Comparison of ENCODE assay signal across 8 cellular contexts in the genomic region with DNA sequence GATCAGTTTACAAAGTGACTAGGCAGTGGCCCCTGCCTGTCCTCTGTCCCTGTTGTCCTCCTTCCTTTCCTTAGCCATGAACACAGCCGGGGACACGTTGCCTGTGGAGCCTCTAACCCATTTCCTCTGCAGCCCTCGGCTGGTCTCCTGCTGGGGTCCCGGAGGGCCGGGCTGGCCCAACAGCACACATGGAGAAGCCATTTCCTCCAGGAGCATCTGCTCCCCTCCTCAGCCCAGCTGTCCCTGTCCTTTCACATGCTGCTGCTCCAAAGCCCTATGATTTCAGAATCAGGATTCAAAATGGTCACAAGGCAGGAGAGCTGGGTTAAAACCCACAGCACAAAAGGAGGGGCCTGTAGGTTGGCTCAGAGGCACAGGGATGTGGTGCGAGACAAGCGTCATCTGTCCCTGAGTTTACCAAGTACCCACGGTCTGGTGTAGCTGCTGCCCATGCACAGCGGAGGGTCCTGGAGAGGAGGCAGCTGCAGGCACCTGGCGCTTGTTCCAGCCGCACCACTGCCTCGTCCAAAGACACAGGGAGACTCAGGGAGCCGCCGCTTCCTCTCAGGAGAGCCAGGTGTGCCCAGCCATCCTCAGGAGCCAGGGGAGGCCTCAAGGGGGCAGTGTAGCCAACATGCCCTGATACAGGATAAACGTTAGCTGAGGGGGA. TPM values are rescaled to one million over a fixed set of nuclear protein-coding genes. Genes with fewer than 3 reads are reported as not detected.
DNase-seq lines count a peak whose midpoint lies in the region; ATAC-seq and TF ChIP-seq lines count a peak whose summit lies in the region.

No MANE protein-coding gene starts in this region.

- H3K9me3 ChIP-seq in Loucy (ENCODE audit: insufficient read depth, low read depth, low read length) (no peaks in the 10 kb centered on the region), SK-N-SH (no peaks in the 10 kb centered on the region)

- no peaks in the 10 kb centered on the region for H3K9me2 ChIP-seq in Loucy (replicated peaks; ENCODE audit: low read depth, low read length)
- no peaks in the 10 kb centered on the region for H3K9me2 ChIP-seq in SK-N-SH

- POLR2A ChIA-PET in SK-N-SH (lab: Yijun Ruan, JAX), result interaction anchor here (1.0 kb wide), 1 partner anchor 172 kb away, joined by 3 read pairs; no protein-coding TSS in a partner anchor

- TF ChIP-seq EP300 in SK-N-SH (IDR thresholded peaks at IDR 0.05; ENCODE audit: borderline replicate concordance in 1 of 2, low read depth in 1 of 2, low read length in 1 of 2), result no peak

- H3K36me3 ChIP-seq in Loucy (ENCODE audit: insufficient read depth, low read length) (no peaks in the 10 kb centered on the region), SK-N-SH (replicated peaks in 1 of 2; ENCODE audit: control insufficient read depth in 1 of 2, insufficient read depth in 2 of 2, low read length in 1 of 2) (no peaks in the 10 kb centered on the region)

- no peaks in the 10 kb centered on the region for H3F3A ChIP-seq in Loucy (ENCODE audit: low read depth)
- no peaks in the 10 kb centered on the region for H3F3A ChIP-seq in SK-N-SH (replicated peaks; ENCODE audit: insufficient read depth)

- DNase-seq in SK-N-SH (peak; percentile 72), astrocyte of the cerebellum (ENCODE audit: low read depth) (peak; percentile 3), iPS-NIHi11 (ENCODE audit: low spot score) (peak; percentile 91), RKO (ENCODE audit: low spot score) (no peak)
- DNase-seq in stimulated activated CD4-positive, alpha-beta T cell treated with anti-CD3 and anti-CD28 coated beads, Interleukin-2, amount 100 ng/mL, for 24 hours, result peak; percentile 59 to 72

- H3K27ac ChIP-seq in SK-N-SH (ENCODE audit: low read depth in 2 of 2, low read length in 1 of 2), result no peak overlapping the region

- H3K4me3 ChIP-seq in Loucy (ENCODE audit: low read length, poor library complexity, severe bottlenecking) (no peak overlapping the region), SK-N-SH (ENCODE audit: low read depth in 2 of 2, low read length in 1 of 2) (no peak overlapping the region; a peak in 1 of 4 replicates), astrocyte of the cerebellum (ENCODE audit: low read depth, low read length) (no peak overlapping the region)

- H2AFZ ChIP-seq in Loucy (ENCODE audit: low read length) (peak overlapping the region; percentile 67), SK-N-SH (ENCODE audit: low read depth) (no peak overlapping the region)

- H3K79me2 ChIP-seq in Loucy (ENCODE audit: insufficient read depth, low read length) (no peaks in the 10 kb centered on the region), SK-N-SH (ENCODE audit: insufficient read depth) (no peaks in the 10 kb centered on the region)

- H3K9ac ChIP-seq in Loucy (ENCODE audit: low read depth, low read length, poor library complexity, severe bottlenecking) (no peak overlapping the region), SK-N-SH (no peak overlapping the region)

- H3K27me3 ChIP-seq in Loucy (ENCODE audit: insufficient read depth, low read length, poor library complexity, severe bottlenecking) (peaks cover 3% of the 10 kb centered on the region), SK-N-SH (ENCODE audit: insufficient read depth) (no peaks in the 10 kb centered on the region)

- no peaks in the 10 kb centered on the region for H3K4me1 ChIP-seq in Loucy (ENCODE audit: insufficient read depth, low read length, poor library complexity, severe bottlenecking)
- peaks cover 0 to 13% of the 10 kb centered on the region in 2 experiments; a peak in 1 of 4 replicates for H3K4me1 ChIP-seq in SK-N-SH (ENCODE audit: control insufficient read depth in 1 of 2, insufficient read depth in 2 of 2, low read depth in 1 of 2, low read length in 1 of 2)

- H4K20me1 ChIP-seq in Loucy (ENCODE audit: insufficient read depth, low read length, poor library complexity, severe bottlenecking), result no peaks in the 10 kb centered on the region
- no peaks in the 10 kb centered on the region for H4K20me1 ChIP-seq in SK-N-SH (ENCODE audit: insufficient read depth)

- no peak for ATAC-seq in GM21825 (IDR thresholded peaks at IDR 0.05; ENCODE audit: unreplicated experiment)

- CTCF ChIA-PET in SK-N-SH (lab: Yijun Ruan, JAX), result interaction anchor here (0.5 to 6.0 kb wide), 28 partner anchors 9 to 269 kb away, joined by 3 to 55 read pairs (median 4); no protein-coding TSS in a partner anchor

- in situ Hi-C loops in astrocyte of the cerebellum (cut with HindIII; ENCODE audit: low sequenced_read_pairs), result no loop called here

- H3K4me2 ChIP-seq in Loucy (ENCODE audit: low read depth, low read length, poor library complexity, severe bottlenecking) (no peak overlapping the region), SK-N-SH (no peak overlapping the region)

- WGBS in SK-N-SH (ENCODE audit: low lambda C conversion rate), result 74% methylated on average over 10 of the region's 15 CpGs

- TF ChIP-seq CTCF in GM12874 (IDR thresholded peaks at IDR 0.05; ENCODE audit: insufficient read depth, low read depth, low read length), result peak; percentile 75
- TF ChIP-seq CTCF in Loucy (conservative IDR thresholded peaks at IDR 0.05; ENCODE audit: low read length), result peak; percentile 83
- peak; percentile 64 for TF ChIP-seq CTCF in SK-N-SH (IDR thresholded peaks at IDR 0.05)
- peak; percentile 85 for TF ChIP-seq CTCF in astrocyte of the cerebellum (IDR thresholded peaks at IDR 0.05; ENCODE audit: low read depth, low read length, missing control alignments)

- TF ChIP-seq RAD21 in SK-N-SH (IDR thresholded peaks at IDR 0.05; ENCODE audit: low read length), result peak; percentile 64

TF ChIP-seq in SK-N-SH, 30 proteins besides CTCF, POLR2A, EP300 and RAD21:
- no peak for TF ChIP-seq NRF1 (IDR thresholded peaks at IDR 0.05; ENCODE audit: low read depth, low read length)
- TF ChIP-seq RCOR1 (IDR thresholded peaks at IDR 0.05; ENCODE audit: low read length), result no peak
- peak; percentile 60 for TF ChIP-seq SMC3 (IDR thresholded peaks at IDR 0.05; ENCODE audit: low read depth, low read length)
- TF ChIP-seq, protein P1, sequence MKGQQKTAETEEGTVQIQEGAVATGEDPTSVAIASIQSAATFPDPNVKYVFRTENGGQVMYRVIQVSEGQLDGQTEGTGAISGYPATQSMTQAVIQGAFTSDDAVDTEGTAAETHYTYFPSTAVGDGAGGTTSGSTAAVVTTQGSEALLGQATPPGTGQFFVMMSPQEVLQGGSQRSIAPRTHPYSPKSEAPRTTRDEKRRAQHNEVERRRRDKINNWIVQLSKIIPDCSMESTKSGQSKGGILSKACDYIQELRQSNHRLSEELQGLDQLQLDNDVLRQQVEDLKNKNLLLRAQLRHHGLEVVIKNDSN (IDR thresholded peaks at IDR 0.05; ENCODE audit: borderline replicate concordance, low read depth), result no peak

RNA-seq across cellular contexts. Expression of gene VSIG10L2, which starts 4.1 kb away (rescaled TPM):
- 0.02 and 0.16 TPM in 2 replicates for polyA plus RNA-seq in SK-N-SH (2012; rRNA removed)
- 0.01 and 0.05 TPM in 2 replicates for polyA plus RNA-seq in SK-N-SH (2012; cell fraction: cytosol; rRNA removed)
- polyA plus RNA-seq in SK-N-SH (2012; cell fraction: nucleus; rRNA removed), result 0.16 and 0.85 TPM in 2 replicates

RNA-seq across cellular contexts. Expression of gene DDX25, which starts 37.4 kb away (rescaled TPM):
- polyA plus RNA-seq in SK-N-SH (2012; rRNA removed), result 0.12 and 0.39 TPM in 2 replicates
- polyA plus RNA-seq in SK-N-SH (2012; cell fraction: cytosol; rRNA removed), result 0.24 and 0.42 TPM in 2 replicates
- 0.29 TPM in 2 replicates for polyA plus RNA-seq in SK-N-SH (2012; cell fraction: nucleus; rRNA removed)

RNA-seq across cellular contexts. Expression of gene PUS3, which starts 38.7 kb away (rescaled TPM):
- polyA plus RNA-seq in SK-N-SH (2012; rRNA removed), result 7.0 and 8.3 TPM in 2 replicates
- 9.7 and 11.4 TPM in 2 replicates for polyA plus RNA-seq in SK-N-SH (2012; cell fraction: cytosol; rRNA removed)
- polyA plus RNA-seq in SK-N-SH (2012; cell fraction: nucleus; rRNA removed), result 3.1 and 5.0 TPM in 2 replicates

RNA-seq across cellular contexts. Expression of gene HYLS1, which starts 54.3 kb away (rescaled TPM):
- polyA plus RNA-seq in SK-N-SH (2012; rRNA removed), result 1.3 and 1.4 TPM in 2 replicates
- 1.9 TPM in 2 replicates for polyA plus RNA-seq in SK-N-SH (2012; cell fraction: cytosol; rRNA removed)
- 1.00 and 1.6 TPM in 2 replicates for polyA plus RNA-seq in SK-N-SH (2012; cell fraction: nucleus; rRNA removed)
